9 cellular contexts compared by ENCODE assay signal in the genomic region with DNA sequence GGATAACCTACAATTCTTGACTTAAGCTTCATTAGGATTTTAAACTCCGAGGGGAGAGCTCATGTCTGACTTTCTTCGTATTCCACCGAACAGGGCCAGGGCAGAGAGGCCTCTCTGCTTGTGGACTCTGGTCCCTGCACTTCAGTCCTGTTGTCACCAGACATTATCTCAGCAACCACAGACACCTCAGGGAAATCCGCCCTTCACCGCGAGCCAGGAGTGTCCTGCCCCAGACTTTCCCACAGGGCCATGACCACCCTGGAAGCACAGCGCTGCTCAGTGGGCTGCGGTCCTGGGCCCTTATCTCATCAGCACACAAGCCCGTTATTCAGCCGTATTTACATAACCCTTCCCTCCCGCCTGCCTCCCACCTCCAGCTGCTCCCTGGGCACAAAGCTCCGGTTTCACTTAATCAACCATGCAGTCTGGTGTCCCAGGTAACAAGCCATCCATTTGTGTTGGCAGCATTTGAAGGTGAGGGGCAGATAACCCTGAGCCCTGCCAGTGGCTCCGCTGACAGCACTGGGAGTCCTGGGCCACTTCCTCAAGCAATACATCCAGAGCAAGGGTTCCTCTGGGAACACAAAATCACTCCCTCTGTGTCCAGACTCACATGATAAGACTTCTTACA.
A peak's percentile ranks its signal among the peaks of the same experiment; 100 is the strongest.
DNase-seq lines count a peak whose midpoint lies in the region; ATAC-seq and TF ChIP-seq lines count a peak whose summit lies in the region.
"Had no signal": no experiment of that assay in that cellular context is flagged by ENCODE, and none has a peak within 500 bp of the region (broad histone marks: within the 10 kb centered on the region; RNA-seq: fewer than 3 reads in every experiment).

No MANE protein-coding gene starts in this region.

- DNase-seq in NCI-H1092 treated with DMSO at 0.1 percent for 48 hours (lab: John Stamatoyannopoulos, UW) (peak; percentile 94), NCI-H82 (lab: John Stamatoyannopoulos, UW) (peak; percentile 90), heart left ventricle (peak in 3 of 5 donors; percentile 31 to 63 (median 44)), stomach (peak; percentile 40), CD14-positive monocyte (ENCODE audit: low spot score) (no peak), chondrocyte (ENCODE audit: low spot score) (no peak), GM19240 (ENCODE audit: insufficient read length, low spot score) (no peak)
- DNase-seq in activated T-helper 1 cell treated with anti-CD3 and anti-CD28 coated beads, Interleukin-12 subunit alpha, Interleukin-12 subunit beta, Interleukin-2, Interleukin-4 antibody, amounts not matched to agents 30 ng/mL and 10 ng/mL and 1 ng/mL, durations not matched to agents 14 hours and 24 hours and 36 hours (ENCODE audit: low spot score), result no peak
- DNase-seq: naive B cell had no signal

- H3K36me3 ChIP-seq in heart left ventricle, result no peaks in the 10 kb centered on the region
- no peaks in the 10 kb centered on the region for H3K36me3 ChIP-seq in stomach

- no peaks in the 10 kb centered on the region for H3K9me3 Mint-ChIP-seq in CD14-positive monocyte
- peaks cover 5% of the 10 kb centered on the region for H3K9me3 Mint-ChIP-seq in chondrocyte (ENCODE audit: low read depth)
- no peaks in the 10 kb centered on the region for H3K9me3 Mint-ChIP-seq in activated T-helper 1 cell treated with anti-CD3 and anti-CD28 coated beads, Interleukin-12 subunit alpha, Interleukin-12 subunit beta, Interleukin-2, Interleukin-4 antibody, amounts not matched to agents 30 ng/mL and 10 ng/mL and 1 ng/mL, durations not matched to agents 14 hours and 24 hours and 36 hours
- H3K9me3 Mint-ChIP-seq: naive B cell had no signal

- no peak overlapping the region for H3K27ac Mint-ChIP-seq in CD14-positive monocyte
- H3K27ac Mint-ChIP-seq in chondrocyte (ENCODE audit: unreplicated experiment), result no peak overlapping the region
- H3K27ac Mint-ChIP-seq in activated T-helper 1 cell treated with anti-CD3 and anti-CD28 coated beads, Interleukin-12 subunit alpha, Interleukin-12 subunit beta, Interleukin-2, Interleukin-4 antibody, amounts not matched to agents 30 ng/mL and 10 ng/mL and 1 ng/mL, durations not matched to agents 14 hours and 24 hours and 36 hours, result no peak overlapping the region

- H3K27me3 ChIP-seq in heart left ventricle, result peaks cover 0 to 43% (median 7%) of the 10 kb centered on the region in 9 donors
- H3K27me3 ChIP-seq in stomach, result peaks cover 0 to 22% (median 0%) of the 10 kb centered on the region in 3 donors

- H3K4me1 Mint-ChIP-seq in CD14-positive monocyte (peaks cover 12% of the 10 kb centered on the region), chondrocyte (ENCODE audit: low read depth) (peaks cover 7% of the 10 kb centered on the region)
- no peaks in the 10 kb centered on the region for H3K4me1 Mint-ChIP-seq in activated T-helper 1 cell treated with anti-CD3 and anti-CD28 coated beads, Interleukin-12 subunit alpha, Interleukin-12 subunit beta, Interleukin-2, Interleukin-4 antibody, amounts not matched to agents 30 ng/mL and 10 ng/mL and 1 ng/mL, durations not matched to agents 14 hours and 24 hours and 36 hours (ENCODE audit: low read depth)

- peaks cover 11 to 12% of the 10 kb centered on the region in 2 donors for H3K36me3 Mint-ChIP-seq in CD14-positive monocyte
- H3K36me3 Mint-ChIP-seq in chondrocyte (ENCODE audit: low read depth), result no peaks in the 10 kb centered on the region
- no peaks in the 10 kb centered on the region for H3K36me3 Mint-ChIP-seq in activated T-helper 1 cell treated with anti-CD3 and anti-CD28 coated beads, Interleukin-12 subunit alpha, Interleukin-12 subunit beta, Interleukin-2, Interleukin-4 antibody, amounts not matched to agents 30 ng/mL and 10 ng/mL and 1 ng/mL, durations not matched to agents 14 hours and 24 hours and 36 hours (ENCODE audit: low read depth)
- H3K36me3 Mint-ChIP-seq: naive B cell had no signal

- H3K4me3 ChIP-seq in heart left ventricle (no peak overlapping the region), stomach (no peak overlapping the region)

- H3K4me3 Mint-ChIP-seq in CD14-positive monocyte (peak overlapping the region in 1 of 2 donors; percentile 66), chondrocyte (ENCODE audit: unreplicated experiment) (no peak overlapping the region)
- H3K4me3 Mint-ChIP-seq in activated T-helper 1 cell treated with anti-CD3 and anti-CD28 coated beads, Interleukin-12 subunit alpha, Interleukin-12 subunit beta, Interleukin-2, Interleukin-4 antibody, amounts not matched to agents 30 ng/mL and 10 ng/mL and 1 ng/mL, durations not matched to agents 14 hours and 24 hours and 36 hours, result no peak overlapping the region
- H3K4me3 Mint-ChIP-seq: naive B cell had no signal

- H3K9me3 ChIP-seq in heart left ventricle, result peaks cover 0 to 7% (median 0%) of the 10 kb centered on the region in 12 donors
- H3K9me3 ChIP-seq in stomach, result no peaks in the 10 kb centered on the region

- H3K4me1 ChIP-seq in heart left ventricle (peaks cover 0 to 17% (median 6%) of the 10 kb centered on the region in 12 donors), stomach (peaks cover 0 to 20% (median 12%) of the 10 kb centered on the region in 4 donors)

- peaks cover 0 to 13% (median 4%) of the 10 kb centered on the region in 3 donors for H3K27me3 Mint-ChIP-seq in CD14-positive monocyte (ENCODE audit: low read depth in 3 of 3)
- H3K27me3 Mint-ChIP-seq in chondrocyte (ENCODE audit: low read depth), result peaks cover 29% of the 10 kb centered on the region
- H3K27me3 Mint-ChIP-seq in activated T-helper 1 cell treated with anti-CD3 and anti-CD28 coated beads, Interleukin-12 subunit alpha, Interleukin-12 subunit beta, Interleukin-2, Interleukin-4 antibody, amounts not matched to agents 30 ng/mL and 10 ng/mL and 1 ng/mL, durations not matched to agents 14 hours and 24 hours and 36 hours (ENCODE audit: insufficient read depth), result peaks cover 12% of the 10 kb centered on the region

- WGBS in heart left ventricle, 4 donors, result 20 to 35% (median 25%) methylated on average over 13 of the region's 13 CpGs
- 20 to 49% (median 27%) methylated on average over 13 of the region's 13 CpGs for WGBS in stomach, 5 donors

- TF ChIP-seq POLR2A in heart left ventricle (IDR thresholded peaks at IDR 0.05) (no peak), stomach (IDR thresholded peaks at IDR 0.05) (no peak)

- TF ChIP-seq EP300 in stomach (IDR thresholded peaks at IDR 0.05), result no peak

- H3K27ac ChIP-seq in heart left ventricle, result no peak overlapping the region
- no peak overlapping the region for H3K27ac ChIP-seq in stomach

- intact Hi-C loops in heart left ventricle (cut with DNase I), result no loop called here
- intact Hi-C loops in stomach (cut with DNase I; ENCODE audit: low total_unique reads), result no loop called here
- intact Hi-C loops in CD14-positive monocyte (cut with micrococcal nuclease), result no loop called here
- intact Hi-C loops in activated T-helper 1 cell treated with anti-CD3 and anti-CD28 coated beads, Interleukin-12 subunit alpha, Interleukin-12 subunit beta, Interleukin-2, Interleukin-4 antibody, amounts not matched to agents 30 ng/mL and 10 ng/mL and 1 ng/mL, durations not matched to agents 14 hours and 24 hours and 36 hours (cut with micrococcal nuclease), result no loop called here

- TF ChIP-seq CTCF in heart left ventricle (IDR thresholded peaks at IDR 0.05) (no peak), stomach (IDR thresholded peaks at IDR 0.05) (no peak), CD14-positive monocyte (IDR thresholded peaks at IDR 0.05) (no peak), chondrocyte (IDR thresholded peaks at IDR 0.05) (no peak)

- peak; percentile 65 to 85 (median 78) for ATAC-seq in heart left ventricle

Comparison
In these comparisons a context has a peak if more than half of its experiments do, and no peak if none do; other contexts are left out.
1. DNase-seq: peak in NCI-H1092 treated with DMSO at 0.1 percent for 48 hours (single experiment), NCI-H82 (single experiment), heart left ventricle (3 of 5) and stomach (single experiment); none in CD14-positive monocyte (single experiment), chondrocyte (single experiment), GM19240 (single experiment) and activated T-helper 1 cell treated with anti-CD3 and anti-CD28 coated beads, Interleukin-12 subunit alpha, Interleukin-12 subunit beta, Interleukin-2, Interleukin-4 antibody, amounts not matched to agents 30 ng/mL and 10 ng/mL and 1 ng/mL, durations not matched to agents 14 hours and 24 hours and 36 hours (single experiment).